13 cellular contexts compared by ENCODE assay signal in the genomic region with DNA sequence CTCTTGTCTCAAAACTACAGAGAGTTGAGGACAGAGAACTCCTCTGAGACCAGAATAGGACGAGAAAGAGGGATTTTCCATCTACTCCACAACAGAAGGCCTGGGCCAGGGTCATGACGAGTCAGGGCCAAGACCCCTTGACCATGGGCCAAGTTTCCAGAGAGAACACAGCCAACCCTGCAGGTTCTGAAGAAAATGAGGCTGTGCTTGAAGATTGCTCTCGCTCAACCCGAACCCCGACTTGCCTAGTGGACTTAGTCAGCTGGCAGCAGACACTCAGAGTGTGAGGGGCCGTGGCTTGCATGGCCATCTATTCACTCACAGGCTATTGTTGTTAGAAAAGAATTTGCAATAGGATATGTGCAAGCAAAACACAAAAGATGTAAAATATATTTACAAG. TPM values are rescaled to one million over a fixed set of nuclear protein-coding genes. Genes with fewer than 3 reads are reported as not detected.
DNase-seq lines count a peak whose midpoint lies in the region; ATAC-seq and TF ChIP-seq lines count a peak whose summit lies in the region.
"Had no signal": no experiment of that assay in that cellular context is flagged by ENCODE, and none has a peak within 500 bp of the region (broad histone marks: within the 10 kb centered on the region; RNA-seq: fewer than 3 reads in every experiment).

No MANE protein-coding gene starts in this region.

- no peak for TF ChIP-seq CTCF in ascending aorta (IDR thresholded peaks at IDR 0.05)
- TF ChIP-seq CTCF in spleen (IDR thresholded peaks at IDR 0.05 in 8 of 11, conservative IDR thresholded peaks at IDR 0.05 in 3 of 11), result no peak

- intact Hi-C loops in ascending aorta (cut with DNase I) (no loop called here), Right ventricle myocardium superior (cut with DNase I) (no loop called here), spleen (cut with DNase I; ENCODE audit: low total_unique reads) (no loop called here)

- H3K27ac ChIP-seq in ascending aorta (peak overlapping the region; percentile 82 to 90), muscle layer of colon (ENCODE audit: low read depth, low read length) (peak overlapping the region; percentile 42), spleen (peak overlapping the region in 7 of 8 donors; percentile 24 to 74 (median 69))

- 54 to 80% (median 71%) methylated on average over 6 of the region's 6 CpGs for WGBS in spleen, 5 donors

- no peaks in the 10 kb centered on the region for H3K9me3 ChIP-seq in ascending aorta
- H3K9me3 ChIP-seq in muscle layer of colon (ENCODE audit: low read length), result no peaks in the 10 kb centered on the region
- no peaks in the 10 kb centered on the region for H3K9me3 ChIP-seq in spleen
- H3K9me3 ChIP-seq: colonic mucosa had no signal

- H3K36me3 ChIP-seq in ascending aorta (no peaks in the 10 kb centered on the region), muscle layer of colon (ENCODE audit: insufficient read depth, low read length) (no peaks in the 10 kb centered on the region), spleen (no peaks in the 10 kb centered on the region)
- H3K36me3 ChIP-seq: colonic mucosa had no signal

- ATAC-seq in Right ventricle myocardium superior (ENCODE audit: poor library complexity) (peak; percentile 21), HG02970 (IDR thresholded peaks at IDR 0.05; ENCODE audit: low FRiP score, unreplicated experiment) (no peak)
- ATAC-seq: T-helper 17 cell had no signal

- TF ChIP-seq POLR2A in spleen (IDR thresholded peaks at IDR 0.05), result no peak

- H3K4me1 ChIP-seq in ascending aorta (peaks cover 14 to 41% of the 10 kb centered on the region in 2 donors), muscle layer of colon (ENCODE audit: insufficient read depth, low read length) (peaks cover 12% of the 10 kb centered on the region), spleen (peaks cover 5 to 35% (median 21%) of the 10 kb centered on the region in 6 donors)
- H3K4me1 ChIP-seq: colonic mucosa had no signal

- peak in 1 of 2 donors; percentile 63 for DNase-seq in ascending aorta (ENCODE audit: low spot score in 2 of 2)
- DNase-seq in Right ventricle myocardium superior, result no peak
- DNase-seq in spleen, result peak; percentile 47
- DNase-seq in DMS153 treated with DMSO at 0.1 percent for 48 hours (lab: John Stamatoyannopoulos, UW; ENCODE audit: unreplicated experiment), result no peak
- no peak for DNase-seq in NCI-H2196 (lab: John Stamatoyannopoulos, UW; ENCODE audit: unreplicated experiment)
- no peak for DNase-seq in nucleus accumbens (lab: John Stamatoyannopoulos, UW)
- DNase-seq: Calu3; NCI-H2081 treated with DMSO at 0.1 percent for 48 hours; stimulated activated CD4-positive, alpha-beta T cell treated with anti-CD3 and anti-CD28 coated beads, Interleukin-4, amount 100 ng/mL, for 1 hour; T-helper 17 cell had no signal

- H3K4me3 ChIP-seq in ascending aorta (peak overlapping the region in 1 of 2 donors; percentile 27), muscle layer of colon (ENCODE audit: low read depth in 1 of 2, low read length in 2 of 2) (no peak overlapping the region), spleen (no peak overlapping the region)
- H3K4me3 ChIP-seq: colonic mucosa had no signal

- no peak overlapping the region for H3K9ac ChIP-seq in muscle layer of colon (ENCODE audit: low read length)

- H3K27me3 ChIP-seq in ascending aorta, result no peaks in the 10 kb centered on the region
- no peaks in the 10 kb centered on the region for H3K27me3 ChIP-seq in muscle layer of colon (ENCODE audit: control insufficient read depth in 1 of 2, insufficient read depth in 2 of 2, low read length in 2 of 2)
- H3K27me3 ChIP-seq in spleen (replicated peaks in 1 of 7), result no peaks in the 10 kb centered on the region
- H3K27me3 ChIP-seq: colonic mucosa had no signal

RNA-seq across cellular contexts. Expression of a gene that starts 54.5 kb away (rescaled TPM):
- total RNA-seq in ascending aorta, result 2.3 TPM
- total RNA-seq in Right ventricle myocardium superior, result 18.1 TPM
- total RNA-seq in spleen, result 10 to 100 TPM in 3 of 7 donors, 1 to 10 TPM in 4; 5.6 to 16.0 (median 9.2) TPM
- 1 to 10 TPM; 3.7 to 6.7 (median 5.8) TPM for polyA plus RNA-seq in spleen
